15 cellular contexts compared by ENCODE assay signal in the genomic region with DNA sequence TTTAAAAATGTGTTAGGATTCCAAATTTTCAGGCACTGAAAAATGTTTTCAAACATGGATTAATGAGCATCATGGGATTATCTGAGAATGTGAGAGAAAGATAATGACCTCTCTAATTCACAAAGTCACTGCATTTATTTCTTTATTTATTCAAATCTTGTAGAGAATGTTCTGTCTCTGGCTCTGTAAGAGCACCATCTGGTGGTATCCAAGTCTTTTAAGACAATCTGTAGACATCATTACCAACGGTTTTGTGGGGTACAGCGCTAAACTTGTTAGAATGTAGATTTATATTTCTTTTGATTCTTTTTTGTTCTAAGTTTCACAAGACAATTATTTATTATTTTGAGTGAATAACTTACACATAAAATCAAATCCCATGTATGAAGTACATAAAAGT.
DNase-seq lines count a peak whose midpoint lies in the region; FAIRE-seq and TF ChIP-seq lines count a peak whose summit lies in the region.
"Had no signal": no experiment of that assay in that cellular context is flagged by ENCODE, and none has a peak within 500 bp of the region (broad histone marks: within the 10 kb centered on the region; RNA-seq: fewer than 3 reads in every experiment).

No MANE protein-coding gene starts in this region.

- H3K27me3 ChIP-seq in iPS DF 6.9 (ENCODE audit: control insufficient read depth, insufficient read depth, low read length) (no peaks in the 10 kb centered on the region), GM23248 (replicated peaks; ENCODE audit: insufficient read depth) (no peaks in the 10 kb centered on the region)
- H3K27me3 ChIP-seq: right atrium auricular region, SJSA1 had no signal

- H3K4me3 ChIP-seq in iPS DF 6.9 (ENCODE audit: low read length) (no peak overlapping the region), GM23248 (no peak overlapping the region)
- H3K4me3 ChIP-seq: right atrium auricular region, SJSA1 had no signal

- H3K9ac ChIP-seq in GM23248 = no peak overlapping the region

- no peak overlapping the region for H3K27ac ChIP-seq in iPS DF 6.9 (ENCODE audit: low read length)
- no peak overlapping the region for H3K27ac ChIP-seq in GM23248
- H3K27ac ChIP-seq: right atrium auricular region, SJSA1, WERI-Rb-1 had no signal

- no peaks in the 10 kb centered on the region for H3K36me3 Mint-ChIP-seq in HFFc6 (ENCODE audit: low read depth)
- H3K36me3 Mint-ChIP-seq: activated naive CD4-positive, alpha-beta T cell treated with anti-CD3 and anti-CD28 coated beads, Interleukin-2, amount 50 U/mL, for 24 hours; immature natural killer cell had no signal

- peak; percentile 83 for FAIRE-seq in A204.1 (lab: Jason Lieb, UNC)

- H3K9me2 ChIP-seq in GM23248 (ENCODE audit: insufficient read depth) = no peaks in the 10 kb centered on the region

- H3K4me1 ChIP-seq in iPS DF 6.9 (ENCODE audit: control insufficient read depth, insufficient read depth, low read length) = no peaks in the 10 kb centered on the region
- no peaks in the 10 kb centered on the region for H3K4me1 ChIP-seq in GM23248 (ENCODE audit: insufficient read depth)
- H3K4me1 ChIP-seq: right atrium auricular region, SJSA1 had no signal

- H4K20me1 ChIP-seq in GM23248 (ENCODE audit: insufficient read depth) = no peaks in the 10 kb centered on the region

- no peaks in the 10 kb centered on the region for H3K79me2 ChIP-seq in GM23248 (ENCODE audit: insufficient read depth)

- no peak overlapping the region for H3K4me3 Mint-ChIP-seq in HFFc6
- H3K4me3 Mint-ChIP-seq: activated naive CD4-positive, alpha-beta T cell treated with anti-CD3 and anti-CD28 coated beads, Interleukin-2, amount 50 U/mL, for 24 hours; immature natural killer cell; stimulated activated naive CD8-positive, alpha-beta T cell treated with anti-CD3 and anti-CD28 coated beads, Interleukin-15, Interleukin-2, amounts not matched to agents 100 ng/mL and 50 ng/mL, for 24 hours had no signal

- TF ChIP-seq CTCF in HFFc6 (IDR thresholded peaks at IDR 0.05) = peak; percentile 29; the same call in 1 of the 2 replicates

- H3F3A ChIP-seq in GM23248 (ENCODE audit: insufficient read depth) = no peaks in the 10 kb centered on the region

- no peak overlapping the region for H3K4me2 ChIP-seq in GM23248 (ENCODE audit: unreplicated experiment)

- H3K36me3 ChIP-seq in iPS DF 6.9 (ENCODE audit: control insufficient read depth, insufficient read depth, low read length) (no peaks in the 10 kb centered on the region), GM23248 (ENCODE audit: low read depth) (no peaks in the 10 kb centered on the region)
- H3K36me3 ChIP-seq: right atrium auricular region, SJSA1, WERI-Rb-1 had no signal

- no peak overlapping the region for H3K27ac Mint-ChIP-seq in HFFc6
- H3K27ac Mint-ChIP-seq: activated naive CD4-positive, alpha-beta T cell treated with anti-CD3 and anti-CD28 coated beads, Interleukin-2, amount 50 U/mL, for 24 hours; immature natural killer cell; stimulated activated naive CD8-positive, alpha-beta T cell treated with anti-CD3 and anti-CD28 coated beads, Interleukin-15, Interleukin-2, amounts not matched to agents 100 ng/mL and 50 ng/mL, for 24 hours had no signal

- WGBS in iPS DF 6.9 (ENCODE audit: insufficient coverage, insufficient read length) = no CpG with 5 or more reads among the region's 2 CpGs
- 12 to 18% methylated on average over 2 of the region's 2 CpGs for WGBS in GM23248 (ENCODE audit: low coverage in 1 of 2, low lambda C conversion rate in 2 of 2, missing lambda C conversion rate in 2 of 2), 2 experiments

- H2AFZ ChIP-seq in GM23248 = no peak overlapping the region

- no peak for DNase-seq in HFFc6
- peak; percentile 2 for DNase-seq in SW480 (ENCODE audit: low spot score)
- peak; percentile 1 for DNase-seq in iPS DF 6.9 (ENCODE audit: low read depth, low spot score)
- no peak for DNase-seq in stimulated activated CD8-positive, alpha-beta memory T cell treated with anti-CD3 and anti-CD28 coated beads, Interleukin-4, amount 100 ng/mL, for 48 hours
- no peak for DNase-seq in GM23248
- DNase-seq in NK-92 treated with Interleukin-12 subunit alpha and Interleukin-12 subunit beta, amount 100 ng/mL, for 24 hours (lab: John Stamatoyannopoulos, UW) = no peak
- no peak for DNase-seq in glomerular visceral epithelial cell (ENCODE audit: extremely low spot score)
- DNase-seq: EL, immature natural killer cell, WERI-Rb-1 had no signal

- H3K9me3 ChIP-seq in iPS DF 6.9 (ENCODE audit: control insufficient read depth, insufficient read depth, low read length) (no peaks in the 10 kb centered on the region), GM23248 (ENCODE audit: low read depth) (no peaks in the 10 kb centered on the region)
- H3K9me3 ChIP-seq: right atrium auricular region, SJSA1 had no signal

- H3K9me3 Mint-ChIP-seq in HFFc6 = peaks cover 38% of the 10 kb centered on the region
- H3K9me3 Mint-ChIP-seq: activated naive CD4-positive, alpha-beta T cell treated with anti-CD3 and anti-CD28 coated beads, Interleukin-2, amount 50 U/mL, for 24 hours had no signal

- H3K27me3 Mint-ChIP-seq in HFFc6 (ENCODE audit: insufficient read depth) = no peaks in the 10 kb centered on the region
- H3K27me3 Mint-ChIP-seq: activated naive CD4-positive, alpha-beta T cell treated with anti-CD3 and anti-CD28 coated beads, Interleukin-2, amount 50 U/mL, for 24 hours; stimulated activated naive CD8-positive, alpha-beta T cell treated with anti-CD3 and anti-CD28 coated beads, Interleukin-15, Interleukin-2, amounts not matched to agents 100 ng/mL and 50 ng/mL, for 24 hours had no signal

- H3K4me1 Mint-ChIP-seq in HFFc6 (ENCODE audit: low read depth) = no peaks in the 10 kb centered on the region
- H3K4me1 Mint-ChIP-seq: activated naive CD4-positive, alpha-beta T cell treated with anti-CD3 and anti-CD28 coated beads, Interleukin-2, amount 50 U/mL, for 24 hours; immature natural killer cell had no signal

- in situ Hi-C loops in GM23248 (cut with MboI) = no loop called here

Comparison
In these comparisons a context has a peak if more than half of its experiments do, and no peak if none do; other contexts are left out.
1. DNase-seq: peak in SW480 (single experiment) and iPS DF 6.9 (single experiment); none in HFFc6 (single experiment), stimulated activated CD8-positive, alpha-beta memory T cell treated with anti-CD3 and anti-CD28 coated beads, Interleukin-4, amount 100 ng/mL, for 48 hours (single experiment), GM23248 (single experiment), NK-92 treated with Interleukin-12 subunit alpha and Interleukin-12 subunit beta, amount 100 ng/mL, for 24 hours (single experiment) and glomerular visceral epithelial cell (single experiment).